ENCODE assay signal across 24 cellular contexts in the genomic region with DNA sequence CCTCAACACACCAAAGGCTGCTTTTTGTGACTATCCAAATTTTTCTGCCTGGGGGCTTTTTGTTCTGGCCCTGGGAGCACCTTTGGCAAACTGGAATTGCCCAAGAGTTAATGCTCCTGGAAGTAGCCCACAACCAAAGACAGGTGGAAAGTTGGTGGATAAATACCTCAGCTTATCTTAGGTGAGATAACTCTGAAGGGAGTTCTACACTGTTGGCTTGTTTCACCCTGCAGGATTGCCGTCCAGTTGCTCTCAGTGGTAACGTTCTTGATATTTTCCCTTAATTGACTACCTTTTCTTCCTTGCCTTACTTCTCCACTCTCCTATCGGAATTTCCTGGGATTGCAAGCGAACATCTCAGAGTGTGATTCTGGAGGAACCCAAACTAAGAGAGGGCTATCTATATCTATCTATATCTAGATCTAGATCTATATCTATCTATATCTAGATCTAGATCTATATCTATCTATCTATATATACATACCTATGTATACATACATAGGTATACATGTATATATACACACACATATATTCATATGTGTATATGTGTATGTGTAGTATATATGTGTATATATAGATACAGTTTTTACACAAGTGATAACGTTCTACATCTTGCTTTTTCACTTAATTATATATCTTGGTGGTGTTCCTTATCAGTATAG.
"Had no signal": no experiment of that assay in that cellular context is flagged by ENCODE, and none has a peak within 500 bp of the region (broad histone marks: within the 10 kb centered on the region; RNA-seq: fewer than 3 reads in every experiment).

No MANE protein-coding gene starts in this region.

- FAIRE-seq: endothelial cell of umbilical vein, kidney had no signal

- DNase-seq: effector memory CD4-positive, alpha-beta T cell; foreskin keratinocyte; heart left ventricle; kidney; left cardiac atrium; left lung; mesenchymal stem cell; mucosa of descending colon; naive B cell; right lobe of liver; stimulated activated CD4-positive, alpha-beta T cell treated with anti-CD3 and anti-CD28 coated beads, Interleukin-12 subunit alpha, Interleukin-12 subunit beta, amount 100 ng/mL, for 4 hours; stimulated activated CD4-positive, alpha-beta T cell treated with anti-CD3 and anti-CD28 coated beads, Interleukin-1b, Interleukin-23, amount 100 ng/mL, for 48 hours; stimulated activated CD4-positive, alpha-beta T cell treated with anti-CD3 and anti-CD28 coated beads, Interleukin-4, amount 100 ng/mL, for 1 hour; stimulated activated CD8-positive, alpha-beta memory T cell treated with anti-CD3 and anti-CD28 coated beads, Interleukin-4, amount 100 ng/mL, for 48 hours; stimulated activated naive CD4-positive, alpha-beta T cell treated with Interleukin-2 at 50 U/mL for 16 hours; stomach; upper lobe of right lung; uterus had no signal

- H3K27ac ChIP-seq: esophagus muscularis mucosa, foreskin keratinocyte, heart left ventricle, hepatocyte, left lung, neutrophil, parathyroid adenoma, right lobe of liver, stomach, thoracic aorta, upper lobe of right lung, uterus had no signal
